Comparison of ENCODE assay signal across 1 cellular context in the genomic region with DNA sequence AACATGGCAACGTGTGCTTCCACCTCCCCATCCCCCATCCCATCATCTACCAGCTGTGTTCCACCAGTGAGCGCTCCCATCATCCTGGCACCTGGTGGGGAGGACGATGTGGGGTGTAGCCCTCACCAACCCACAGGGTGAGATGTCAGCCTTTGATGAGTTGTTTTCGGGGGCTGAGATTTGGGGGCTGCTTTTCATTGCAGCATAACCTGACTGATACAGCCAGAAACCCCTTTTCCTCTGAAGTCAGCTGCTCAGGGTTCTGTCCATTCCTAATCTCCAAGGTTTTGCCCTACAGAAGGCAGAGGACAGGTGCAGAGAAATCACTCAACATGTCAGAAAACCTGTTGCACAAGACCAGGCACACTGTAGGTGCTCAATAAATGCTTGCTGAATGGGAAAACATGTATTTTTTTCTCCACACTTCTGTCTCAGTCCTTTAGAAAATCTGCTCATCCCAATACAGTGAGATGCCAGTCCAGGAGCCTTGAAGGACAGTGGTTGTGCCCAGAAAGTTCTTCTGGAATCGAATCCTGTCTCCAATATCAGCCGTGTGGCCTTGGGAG.
TF ChIP-seq lines count a peak whose summit lies in the region.

No MANE protein-coding gene starts in this region.

TF ChIP-seq in IMR-90, 13 proteins besides CTCF, POLR2A, EP300 and RAD21 (continued from another document):
- TF ChIP-seq RFX5 (IDR thresholded peaks at IDR 0.05; ENCODE audit: low read depth, low read length) (no peak), FOS (IDR thresholded peaks at IDR 0.05; ENCODE audit: low read depth, low read length) (no peak)
